In genomic region chr12:64010069-64010686, GRCh38 we compare ENCODE assay signal across 12 cellular contexts.
A peak's percentile ranks its signal among the peaks of the same experiment; 100 is the strongest.
DNase-seq lines count a peak whose midpoint lies in the region; ATAC-seq and TF ChIP-seq lines count a peak whose summit lies in the region.
"Had no signal": no experiment of that assay in that cellular context is flagged by ENCODE, and none has a peak within 500 bp of the region (broad histone marks: within the 10 kb centered on the region; RNA-seq: fewer than 3 reads in every experiment).

No MANE protein-coding gene starts in this region.

- H3K9ac ChIP-seq in fibroblast of lung (ENCODE audit: insufficient read depth, low read length), result no peak overlapping the region

- no peak for TF ChIP-seq CTCF in AG09319 (IDR thresholded peaks at IDR 0.05; ENCODE audit: low read depth, low read length)
- TF ChIP-seq CTCF in fibroblast of lung (conservative IDR thresholded peaks at IDR 0.05 in 1 of 2, IDR thresholded peaks at IDR 0.05 in 1 of 2; ENCODE audit: low read depth in 1 of 2, low read length in 2 of 2), result no peak
- no peak for TF ChIP-seq CTCF in tibial artery (IDR thresholded peaks at IDR 0.05)

- H3K27me3 ChIP-seq in fibroblast of lung (ENCODE audit: control insufficient read depth, insufficient read depth, low read length), result no peaks in the 10 kb centered on the region
- no peaks in the 10 kb centered on the region for H3K27me3 ChIP-seq in tibial artery

- intact Hi-C loops in tibial artery (cut with DNase I; ENCODE audit: low total_unique reads), result no loop called here

- DNase-seq in AG09319 (ENCODE audit: extremely low read depth, low read depth) (peak; percentile 44), fibroblast of lung (ENCODE audit: low read depth in 2 of 2) (peak; percentile 79 to 95), NCI-H524 (lab: John Stamatoyannopoulos, UW) (no peak), T-helper 1 cell (no peak), tibial artery (no peak), Ammon's horn (ENCODE audit: low spot score) (no peak)
- DNase-seq: activated CD4-positive, alpha-beta T cell treated with anti-CD3 and anti-CD28 coated beads, Interleukin-2, amount 10 ng/mL, durations not matched to agents 24 days and 14 days; glutamatergic neuron; KG1 had no signal

- H3K36me3 ChIP-seq in fibroblast of lung (ENCODE audit: control insufficient read depth, insufficient read depth, low read length) (no peaks in the 10 kb centered on the region), tibial artery (no peaks in the 10 kb centered on the region)

- H3K4me2 ChIP-seq in fibroblast of lung (ENCODE audit: extremely low read depth, insufficient read depth, low read length), result peak overlapping the region; percentile 58

- no peaks in the 10 kb centered on the region for H4K20me1 ChIP-seq in fibroblast of lung (ENCODE audit: control insufficient read depth, extremely low read depth, insufficient read depth, low read length)

- H3K9me3 ChIP-seq in fibroblast of lung (ENCODE audit: control insufficient read depth, insufficient read depth, low read depth, low read length) (no peaks in the 10 kb centered on the region), tibial artery (no peaks in the 10 kb centered on the region)

- no peak overlapping the region for H2AFZ ChIP-seq in fibroblast of lung (ENCODE audit: low read length)

- peak overlapping the region; percentile 75 for H3K27ac ChIP-seq in fibroblast of lung (ENCODE audit: insufficient read depth, low read length)
- no peak overlapping the region for H3K27ac ChIP-seq in tibial artery
- H3K27ac ChIP-seq: C4-2B had no signal

- peaks cover 21% of the 10 kb centered on the region for H3K79me2 ChIP-seq in fibroblast of lung (ENCODE audit: control insufficient read depth, insufficient read depth, low read length)

- ATAC-seq in GM21515 (IDR thresholded peaks at IDR 0.05; ENCODE audit: unreplicated experiment) (peak; percentile 81), HG03457 (IDR thresholded peaks at IDR 0.05; ENCODE audit: unreplicated experiment) (peak; percentile 90)

- no peak overlapping the region for H3K4me3 ChIP-seq in fibroblast of lung (replicated peaks in 1 of 4; ENCODE audit: control extremely low read depth in 1 of 4, insufficient read depth in 1 of 4, low read depth in 3 of 4, low read length in 4 of 4)
- no peak overlapping the region for H3K4me3 ChIP-seq in tibial artery

- H3K4me1 ChIP-seq in fibroblast of lung (ENCODE audit: control insufficient read depth, extremely low read depth, insufficient read depth, low read length), result peaks cover 20% of the 10 kb centered on the region
- H3K4me1 ChIP-seq in tibial artery, result no peaks in the 10 kb centered on the region

Comparison
In these comparisons a context has a peak if more than half of its experiments do, and no peak if none do; other contexts are left out.
1. DNase-seq: peak in AG09319 (single experiment) and fibroblast of lung (2 of 2); none in NCI-H524 (0 of 2), T-helper 1 cell (0 of 5), tibial artery (0 of 2) and Ammon's horn (single experiment).